In genomic region chr15:78004919-78005634, GRCh38 we compare ENCODE assay signal across 9 cellular contexts.
DNase-seq lines count a peak whose midpoint lies in the region; ATAC-seq, FAIRE-seq and TF ChIP-seq lines count a peak whose summit lies in the region.
"Had no signal": no experiment of that assay in that cellular context is flagged by ENCODE, and none has a peak within 500 bp of the region (broad histone marks: within the 10 kb centered on the region; RNA-seq: fewer than 3 reads in every experiment).

No MANE protein-coding gene starts in this region.

- 20 to 41% (median 26%) methylated on average over 9 to 10 of the region's 10 CpGs for WGBS in adrenal gland, 4 donors
- WGBS in right cardiac atrium = 23% methylated on average over 10 of the region's 10 CpGs

- peak overlapping the region; percentile 72 for H3K27ac Mint-ChIP-seq in activated CD4-positive, alpha-beta T cell treated with anti-CD3 and anti-CD28 coated beads, Interleukin-2, amount 10 ng/mL, durations not matched to agents 24 days and 14 days
- peak overlapping the region; percentile 69 for H3K27ac Mint-ChIP-seq in stimulated activated effector memory CD8-positive, alpha-beta T cell treated with anti-CD3 and anti-CD28 coated beads, Interleukin-12 subunit alpha, Interleukin-12 subunit beta, amount 100 ng/mL, for 72 hours

- FAIRE-seq in urothelium cell line (lab: Jason Lieb, UNC) = no peak

- TF ChIP-seq CTCF in adrenal gland (IDR thresholded peaks at IDR 0.05) = peak in 5 of 6 experiments; percentile 13 to 44 (median 36)

- TF ChIP-seq POLR2A in adrenal gland (IDR thresholded peaks at IDR 0.05) = peak; percentile 38 to 85

- H3K4me1 ChIP-seq in adrenal gland (replicated peaks in 1 of 2) (peaks cover 27 to 58% of the 10 kb centered on the region in 2 donors), right cardiac atrium (ENCODE audit: control insufficient read depth, insufficient read depth, low read length) (peaks cover 14% of the 10 kb centered on the region)
- H3K4me1 ChIP-seq: SJSA1 had no signal

- ATAC-seq in right cardiac atrium (peak; percentile 89 to 90), GM21423 (IDR thresholded peaks at IDR 0.05; ENCODE audit: unreplicated experiment) (no peak), HG02798 (IDR thresholded peaks at IDR 0.05; ENCODE audit: poor library complexity, unreplicated experiment) (no peak)
- ATAC-seq in stimulated activated effector memory CD8-positive, alpha-beta T cell treated with anti-CD3 and anti-CD28 coated beads, Interleukin-12 subunit alpha, Interleukin-12 subunit beta, amount 100 ng/mL, for 72 hours = no peak

- DNase-seq in activated CD4-positive, alpha-beta T cell treated with anti-CD3 and anti-CD28 coated beads, Interleukin-2, amount 10 ng/mL, durations not matched to agents 24 days and 14 days = no peak
- no peak for DNase-seq in activated CD4-positive, alpha-beta T cell treated with anti-CD3 and anti-CD28 coated beads for 1 hour
- peak; percentile 90 to 97 (median 96) for DNase-seq in adrenal gland
- DNase-seq in right cardiac atrium = peak; percentile 85 to 92 (median 91)
- no peak for DNase-seq in stimulated activated effector memory CD8-positive, alpha-beta T cell treated with anti-CD3 and anti-CD28 coated beads, Interleukin-12 subunit alpha, Interleukin-12 subunit beta, amount 100 ng/mL, for 72 hours (ENCODE audit: low spot score in 2 of 2)
- no peak for DNase-seq in urothelium cell line (ENCODE audit: low spot score)

- H3K9me3 Mint-ChIP-seq in activated CD4-positive, alpha-beta T cell treated with anti-CD3 and anti-CD28 coated beads, Interleukin-2, amount 10 ng/mL, durations not matched to agents 24 days and 14 days = no peaks in the 10 kb centered on the region
- H3K9me3 Mint-ChIP-seq in stimulated activated effector memory CD8-positive, alpha-beta T cell treated with anti-CD3 and anti-CD28 coated beads, Interleukin-12 subunit alpha, Interleukin-12 subunit beta, amount 100 ng/mL, for 72 hours = no peaks in the 10 kb centered on the region

- H3K36me3 Mint-ChIP-seq in activated CD4-positive, alpha-beta T cell treated with anti-CD3 and anti-CD28 coated beads, Interleukin-2, amount 10 ng/mL, durations not matched to agents 24 days and 14 days (ENCODE audit: low read depth) = peaks cover 56% of the 10 kb centered on the region
- H3K36me3 Mint-ChIP-seq in stimulated activated effector memory CD8-positive, alpha-beta T cell treated with anti-CD3 and anti-CD28 coated beads, Interleukin-12 subunit alpha, Interleukin-12 subunit beta, amount 100 ng/mL, for 72 hours = peaks cover 86% of the 10 kb centered on the region

- H3K36me3 ChIP-seq in adrenal gland (replicated peaks in 1 of 2) = peaks cover 0 to 68% of the 10 kb centered on the region in 2 donors

- H3K27ac ChIP-seq in adrenal gland (peak overlapping the region; percentile 8 to 84 (median 65)), right cardiac atrium (ENCODE audit: low read length) (peak overlapping the region; percentile 45)
- H3K27ac ChIP-seq: SJSA1 had no signal

- H3K9me3 ChIP-seq in adrenal gland (replicated peaks in 1 of 3) (no peaks in the 10 kb centered on the region), right cardiac atrium (ENCODE audit: control insufficient read depth, low read length) (no peaks in the 10 kb centered on the region)
- H3K9me3 ChIP-seq: SJSA1 had no signal

- intact Hi-C loops in activated CD4-positive, alpha-beta T cell treated with anti-CD3 and anti-CD28 coated beads, Interleukin-2, amount 10 ng/mL, durations not matched to agents 24 days and 14 days (cut with micrococcal nuclease) = no loop called here
- intact Hi-C loops in adrenal gland (cut with DNase I) (no loop called here), right cardiac atrium (cut with DNase I) (loop anchor here in 1 of 4 donors (10.0 kb wide), 1 partner anchor 100 kb away; no protein-coding TSS in a partner anchor)

- no peaks in the 10 kb centered on the region for H3K27me3 Mint-ChIP-seq in activated CD4-positive, alpha-beta T cell treated with anti-CD3 and anti-CD28 coated beads, Interleukin-2, amount 10 ng/mL, durations not matched to agents 24 days and 14 days

- H3K27me3 ChIP-seq in adrenal gland (no peaks in the 10 kb centered on the region), right cardiac atrium (ENCODE audit: control insufficient read depth, insufficient read depth) (no peaks in the 10 kb centered on the region)
- H3K27me3 ChIP-seq: SJSA1 had no signal

- no peak overlapping the region for H3K4me3 Mint-ChIP-seq in activated CD4-positive, alpha-beta T cell treated with anti-CD3 and anti-CD28 coated beads, Interleukin-2, amount 10 ng/mL, durations not matched to agents 24 days and 14 days
- H3K4me3 Mint-ChIP-seq in stimulated activated effector memory CD8-positive, alpha-beta T cell treated with anti-CD3 and anti-CD28 coated beads, Interleukin-12 subunit alpha, Interleukin-12 subunit beta, amount 100 ng/mL, for 72 hours = no peak overlapping the region

- H3K4me3 ChIP-seq in adrenal gland = no peak overlapping the region
- H3K4me3 ChIP-seq in right cardiac atrium (ENCODE audit: low read length) = no peak overlapping the region
- H3K4me3 ChIP-seq: SJSA1 had no signal

- H3K4me1 Mint-ChIP-seq in activated CD4-positive, alpha-beta T cell treated with anti-CD3 and anti-CD28 coated beads, Interleukin-2, amount 10 ng/mL, durations not matched to agents 24 days and 14 days = peaks cover 25% of the 10 kb centered on the region
- H3K4me1 Mint-ChIP-seq in stimulated activated effector memory CD8-positive, alpha-beta T cell treated with anti-CD3 and anti-CD28 coated beads, Interleukin-12 subunit alpha, Interleukin-12 subunit beta, amount 100 ng/mL, for 72 hours = peaks cover 34% of the 10 kb centered on the region

Comparison
In these comparisons a context has a peak if more than half of its experiments do, and no peak if none do; other contexts are left out.
1. DNase-seq: peak in adrenal gland (7 of 7) and right cardiac atrium (3 of 3); none in activated CD4-positive, alpha-beta T cell treated with anti-CD3 and anti-CD28 coated beads, Interleukin-2, amount 10 ng/mL, durations not matched to agents 24 days and 14 days (single experiment), activated CD4-positive, alpha-beta T cell treated with anti-CD3 and anti-CD28 coated beads for 1 hour (single experiment), stimulated activated effector memory CD8-positive, alpha-beta T cell treated with anti-CD3 and anti-CD28 coated beads, Interleukin-12 subunit alpha, Interleukin-12 subunit beta, amount 100 ng/mL, for 72 hours (0 of 2) and urothelium cell line (single experiment).
2. ATAC-seq: peak in right cardiac atrium (2 of 2); none in stimulated activated effector memory CD8-positive, alpha-beta T cell treated with anti-CD3 and anti-CD28 coated beads, Interleukin-12 subunit alpha, Interleukin-12 subunit beta, amount 100 ng/mL, for 72 hours (single experiment), GM21423 (single experiment) and HG02798 (single experiment).